Comparison of ENCODE assay signal across 9 cellular contexts in genomic region chr5:75560655-75561054, GRCh38. TPM values are rescaled to one million over a fixed set of nuclear protein-coding genes. Genes with fewer than 3 reads are reported as not detected.
A peak's percentile ranks its signal among the peaks of the same experiment; 100 is the strongest.
DNase-seq lines count a peak whose midpoint lies in the region; ATAC-seq, FAIRE-seq and TF ChIP-seq lines count a peak whose summit lies in the region.
"Not testable (repeated sequence)": the region's sequence is repeated elsewhere in the genome, so short reads cannot be mapped to it uniquely, and the experiment has no call there.
"Had no signal": no experiment of that assay in that cellular context is flagged by ENCODE, and none has a peak within 500 bp of the region (broad histone marks: within the 10 kb centered on the region; RNA-seq: fewer than 3 reads in every experiment).

No MANE protein-coding gene starts in this region.

- not testable (repeated sequence) for TF ChIP-seq POLR2A in K562 (conservative IDR thresholded peaks at IDR 0.05)

- not testable (repeated sequence) for BruUV-seq in K562 (replicated peaks; lab: Mats Ljungman, UMichigan)

- H3K27me3 ChIP-seq in K562 (ENCODE audit: control insufficient read depth in 2 of 2, insufficient read depth in 2 of 2, low read length in 2 of 2), result not testable (repeated sequence)

- WGBS in K562 (ENCODE audit: insufficient coverage, low coverage, missing lambda C conversion rate), result 100% methylated on average over 1 of the region's 1 CpG

- H3K9me3 ChIP-seq in HEK293 (ENCODE audit: control insufficient read depth, insufficient read depth, low read depth, low read length); K562 (replicated peaks; ENCODE audit: control insufficient read depth, insufficient read depth, low read depth, low read length): not testable (repeated sequence)

- H3K36me3 ChIP-seq in HEK293 (ENCODE audit: control insufficient read depth in 2 of 2, insufficient read depth in 1 of 2, low read length in 2 of 2); K562 (ENCODE audit: control insufficient read depth, insufficient read depth, low read length): not testable (repeated sequence)

- CTCF ChIA-PET in HEK293 (lab: Yijun Ruan, JAX), result interaction anchor here (1.1 kb wide), 1 partner anchor 9 kb away, joined by 3 read pairs; no protein-coding TSS in a partner anchor
- CTCF ChIA-PET in activated CD4-positive, alpha-beta T cell treated with anti-CD3 and anti-CD28 coated beads, Interleukin-2, amount 10 ng/mL, durations not matched to agents 7 days and 5 days (lab: Charles Lee); K562 (lab: Yijun Ruan, JAX; ENCODE audit: low intra/inter-chr PET ratio): not testable (repeated sequence)

- H3K9me3 Mint-ChIP-seq in activated CD4-positive, alpha-beta T cell treated with anti-CD3 and anti-CD28 coated beads, Interleukin-2, amount 10 ng/mL, durations not matched to agents 7 days and 5 days, result peaks cover 39% of the 10 kb centered on the region
- peaks cover 13% of the 10 kb centered on the region for H3K9me3 Mint-ChIP-seq in endothelial cell (ENCODE audit: unreplicated experiment)

- H3K4me1 ChIP-seq in HEK293 (ENCODE audit: control insufficient read depth, insufficient read depth, low read length); K562 (replicated peaks in 1 of 2; ENCODE audit: control insufficient read depth in 2 of 2, insufficient read depth in 2 of 2, low read length in 2 of 2): not testable (repeated sequence)

- peaks cover 80% of the 10 kb centered on the region for H3K36me3 Mint-ChIP-seq in activated CD4-positive, alpha-beta T cell treated with anti-CD3 and anti-CD28 coated beads, Interleukin-2, amount 10 ng/mL, durations not matched to agents 7 days and 5 days (ENCODE audit: low read depth)
- peaks cover 46% of the 10 kb centered on the region for H3K36me3 Mint-ChIP-seq in endothelial cell (ENCODE audit: low read depth, unreplicated experiment)

- not testable (repeated sequence) for H2AFZ ChIP-seq in K562 (ENCODE audit: low read depth, low read length)

- H3K9ac ChIP-seq in K562 (ENCODE audit: insufficient read depth in 1 of 2, low read depth in 2 of 2, low read length in 2 of 2), result not testable (repeated sequence)

- not testable (repeated sequence) for H3K4me3 ChIP-seq in HEK293 (ENCODE audit: low read depth, low read length); K562

- POLR2A ChIA-PET in HEK293 (lab: Yijun Ruan, JAX); activated CD4-positive, alpha-beta T cell treated with anti-CD3 and anti-CD28 coated beads, Interleukin-2, amount 10 ng/mL, durations not matched to agents 7 days and 5 days (lab: Charles Lee); K562 (lab: Yijun Ruan, JAX): not testable (repeated sequence)

- not testable (repeated sequence) for ATAC-seq in K562

- not testable (repeated sequence) for H3K27me3 Mint-ChIP-seq in activated CD4-positive, alpha-beta T cell treated with anti-CD3 and anti-CD28 coated beads, Interleukin-2, amount 10 ng/mL, durations not matched to agents 7 days and 5 days; endothelial cell (ENCODE audit: unreplicated experiment)

- not testable (repeated sequence) for H3K4me2 ChIP-seq in K562 (ENCODE audit: insufficient read depth, low read length)

- FAIRE-seq in K562 (lab: Jason Lieb, UNC), result not testable (repeated sequence)

- TF ChIP-seq RAD21 in K562 (CRISPR knock-in tag; conservative IDR thresholded peaks at IDR 0.05 in 1 of 2, IDR thresholded peaks at IDR 0.05 in 1 of 2), result not testable (repeated sequence)

- H3K4me3 Mint-ChIP-seq in activated CD4-positive, alpha-beta T cell treated with anti-CD3 and anti-CD28 coated beads, Interleukin-2, amount 10 ng/mL, durations not matched to agents 7 days and 5 days, result not testable (repeated sequence)
- peak overlapping the region; percentile 60 for H3K4me3 Mint-ChIP-seq in endothelial cell (ENCODE audit: unreplicated experiment)

- DNase-seq in activated CD4-positive, alpha-beta T cell treated with anti-CD3 and anti-CD28 coated beads, Interleukin-2, amount 10 ng/mL, durations not matched to agents 7 days and 5 days; K562 (ENCODE audit: extremely low read depth in 1 of 4, low spot score in 3 of 4); endothelial cell (ENCODE audit: low spot score): not testable (repeated sequence)

- in situ Hi-C loops in K562 (cut with MboI), result not testable (repeated sequence)

- not testable (repeated sequence) for H3K9me1 ChIP-seq in K562 (ENCODE audit: control insufficient read depth, insufficient read depth, low read length)

- intact Hi-C loops in K562 (cut with micrococcal nuclease), result not testable (repeated sequence)

- H3K79me2 ChIP-seq in K562 (ENCODE audit: control insufficient read depth, insufficient read depth, low read length), result peaks cover 16% of the 10 kb centered on the region; the same call in 2 of the 3 replicates

- TF ChIP-seq CTCF in HEK293 (tag by site-specific recombination; IDR thresholded peaks at IDR 0.05); K562 (IDR thresholded peaks at IDR 0.05 in 2 of 3, conservative IDR thresholded peaks at IDR 0.05 in 1 of 3; ENCODE audit: insufficient read depth in 2 of 3, low read depth in 1 of 3, low read length in 3 of 3); endothelial cell (IDR thresholded peaks at IDR 0.05; ENCODE audit: unreplicated experiment): not testable (repeated sequence)

- H3K4me1 Mint-ChIP-seq in activated CD4-positive, alpha-beta T cell treated with anti-CD3 and anti-CD28 coated beads, Interleukin-2, amount 10 ng/mL, durations not matched to agents 7 days and 5 days, result not testable (repeated sequence)
- H3K4me1 Mint-ChIP-seq in endothelial cell (ENCODE audit: unreplicated experiment), result peaks cover 14% of the 10 kb centered on the region

- H3K27ac ChIP-seq in HEK293 (ENCODE audit: extremely low read depth, low read depth, low read length); K562 (ENCODE audit: extremely low read depth, low read depth, low read length): not testable (repeated sequence)

- not testable (repeated sequence) for H4K20me1 ChIP-seq in K562 (replicated peaks; ENCODE audit: control insufficient read depth, insufficient read depth, low read length)

- not testable (repeated sequence) for TF ChIP-seq EP300 in K562 (IDR thresholded peaks at IDR 0.05; ENCODE audit: low read length)

- peak overlapping the region; percentile 9 for H3K27ac Mint-ChIP-seq in activated CD4-positive, alpha-beta T cell treated with anti-CD3 and anti-CD28 coated beads, Interleukin-2, amount 10 ng/mL, durations not matched to agents 7 days and 5 days
- H3K27ac Mint-ChIP-seq in endothelial cell (ENCODE audit: unreplicated experiment), result not testable (repeated sequence)

RNA-seq across cellular contexts. Expression of gene POLK, which starts 49.0 kb away (rescaled TPM):
- 10 to 100 TPM; 27.1 to 30.3 TPM for total RNA-seq in activated CD4-positive, alpha-beta T cell treated with anti-CD3 and anti-CD28 coated beads, Interleukin-2, amount 10 ng/mL, durations not matched to agents 7 days and 5 days
- total RNA-seq in K562 (2011; cell fraction: chromatin; rRNA removed; ENCODE audit: low replicate concordance), result 19.5 and 84.0 TPM in 2 replicates
- total RNA-seq in K562 (2011; cell fraction: nucleolus; rRNA removed), result 9.0 and 15.1 TPM in 2 replicates
- 23.5 and 47.5 TPM in 2 replicates for total RNA-seq in K562 (2011; cell fraction: nucleoplasm; rRNA removed)
- total RNA-seq in K562 (2014; rRNA removed) (9.4 and 15.0 TPM in 2 replicates), K562 (2014; rRNA removed; fragmentation: Illumina TruSeq; extraction: Trizol) (26.2 and 26.4 TPM in 2 replicates), K562 (2015; rRNA removed; fragmentation: Illumina TruSeq; extraction: Trizol) (21.8 and 22.2 TPM in 2 replicates), K562 (2021) (15.3 and 16.5 TPM in 2 replicates), endothelial cell (ENCODE audit: unreplicated experiment) (19.3 TPM)
- polyA plus RNA-seq in K562 (2011; rRNA removed) (26.5 and 31.6 TPM in 2 replicates), K562 (2014; fragmentation: Illumina TruSeq; extraction: Trizol) (16.3 and 20.8 TPM in 2 replicates), K562 (2014; fragmentation: Nextera tagmentation; extraction: Ambion mirVana) (10 to 100 TPM in 1 of 2 experiments, 1 to 10 TPM in 1; 6.1 to 11.4 TPM), K562 (2014; rRNA removed) (13.3 and 15.2 TPM in 2 replicates)
- 4.5 and 7.6 TPM in 2 replicates for polyA plus RNA-seq in K562 (2011; cell fraction: cytosol; rRNA removed)
- polyA plus RNA-seq in K562 (2011; cell fraction: nucleus; rRNA removed), result 20.8 and 20.9 TPM in 2 replicates
- polyA plus RNA-seq in K562 (2012), result 9.1 and 10.3 TPM in 2 replicates
- polyA minus RNA-seq in K562 (2011; rRNA and poly(A)+ RNA removed), result 72.2 and 76.7 TPM in 2 replicates
- polyA minus RNA-seq in K562 (2011; cell fraction: cytosol; rRNA and poly(A)+ RNA removed), result 11.5 and 12.0 TPM in 2 replicates
- 19.8 and 35.3 TPM in 2 replicates for polyA minus RNA-seq in K562 (2011; cell fraction: nucleus; rRNA and poly(A)+ RNA removed)

RNA-seq across cellular contexts. Expression of gene CERT1, which starts 49.2 kb away (rescaled TPM):
- total RNA-seq in activated CD4-positive, alpha-beta T cell treated with anti-CD3 and anti-CD28 coated beads, Interleukin-2, amount 10 ng/mL, durations not matched to agents 7 days and 5 days, result 10 to 100 TPM; 27.8 to 29.0 TPM
- total RNA-seq in K562 (2011; cell fraction: chromatin; rRNA removed; ENCODE audit: low replicate concordance), result 37.4 and 79.9 TPM in 2 replicates
- 11.7 and 14.3 TPM in 2 replicates for total RNA-seq in K562 (2011; cell fraction: nucleolus; rRNA removed)
- 41.1 and 65.3 TPM in 2 replicates for total RNA-seq in K562 (2011; cell fraction: nucleoplasm; rRNA removed)
- total RNA-seq in K562 (2014; rRNA removed) (6.6 and 8.6 TPM in 2 replicates), K562 (2014; rRNA removed; fragmentation: Illumina TruSeq; extraction: Trizol) (20.8 and 26.6 TPM in 2 replicates), K562 (2015; rRNA removed; fragmentation: Illumina TruSeq; extraction: Trizol) (20.3 and 24.5 TPM in 2 replicates), K562 (2021) (19.4 and 24.7 TPM in 2 replicates), endothelial cell (ENCODE audit: unreplicated experiment) (46.8 TPM)
- polyA plus RNA-seq in K562 (2011; rRNA removed) (9.8 and 11.4 TPM in 2 replicates), K562 (2014; fragmentation: Illumina TruSeq; extraction: Trizol) (16.0 and 21.6 TPM in 2 replicates), K562 (2014; fragmentation: Nextera tagmentation; extraction: Ambion mirVana) (1 to 10 TPM; 3.4 to 5.1 TPM), K562 (2014; rRNA removed) (7.7 and 8.3 TPM in 2 replicates)
- polyA plus RNA-seq in K562 (2011; cell fraction: cytosol; rRNA removed), result 4.0 and 6.2 TPM in 2 replicates
- 9.4 and 10.4 TPM in 2 replicates for polyA plus RNA-seq in K562 (2011; cell fraction: nucleus; rRNA removed)
- 16.9 and 20.5 TPM in 2 replicates for polyA plus RNA-seq in K562 (2012)
- 41.3 and 46.5 TPM in 2 replicates for polyA minus RNA-seq in K562 (2011; rRNA and poly(A)+ RNA removed)
- polyA minus RNA-seq in K562 (2011; cell fraction: cytosol; rRNA and poly(A)+ RNA removed), result 19.3 and 20.4 TPM in 2 replicates
- 22.9 and 24.8 TPM in 2 replicates for polyA minus RNA-seq in K562 (2011; cell fraction: nucleus; rRNA and poly(A)+ RNA removed)

RNA-seq across cellular contexts. Expression of gene ANKDD1B, which starts 50.6 kb away (rescaled TPM):
- total RNA-seq in activated CD4-positive, alpha-beta T cell treated with anti-CD3 and anti-CD28 coated beads, Interleukin-2, amount 10 ng/mL, durations not matched to agents 7 days and 5 days, result under 1 TPM in 1 of 2 experiments, not detected in 1; 0.07 TPM
- 1.3 TPM in 1 of 2 replicates, not detected in the other for total RNA-seq in K562 (2011; cell fraction: chromatin; rRNA removed; ENCODE audit: low replicate concordance)
- total RNA-seq in K562 (2011; cell fraction: nucleolus; rRNA removed), result not detected in 2 replicates
- 1.3 TPM in 1 of 2 replicates, not detected in the other for total RNA-seq in K562 (2011; cell fraction: nucleoplasm; rRNA removed)
- total RNA-seq in K562 (2014; rRNA removed) (0.12 TPM in 1 of 2 replicates, not detected in the other), K562 (2014; rRNA removed; fragmentation: Illumina TruSeq; extraction: Trizol) (0.29 TPM in 2 replicates), K562 (2015; rRNA removed; fragmentation: Illumina TruSeq; extraction: Trizol) (0.07 and 0.19 TPM in 2 replicates), K562 (2021) (0.18 and 0.25 TPM in 2 replicates), endothelial cell (ENCODE audit: unreplicated experiment) (0.31 TPM)
- polyA plus RNA-seq in K562 (2011; rRNA removed) (0.04 and 0.22 TPM in 2 replicates), K562 (2014; fragmentation: Illumina TruSeq; extraction: Trizol) (0.04 and 0.11 TPM in 2 replicates), K562 (2014; fragmentation: Nextera tagmentation; extraction: Ambion mirVana) (under 1 TPM; 0.18 to 0.27 TPM), K562 (2014; rRNA removed) (0.13 TPM in 1 of 2 replicates, not detected in the other)
- polyA plus RNA-seq in K562 (2011; cell fraction: cytosol; rRNA removed), result not detected in 2 replicates
- polyA plus RNA-seq in K562 (2011; cell fraction: nucleus; rRNA removed), result 0.37 and 0.70 TPM in 2 replicates
- polyA plus RNA-seq in K562 (2012), result 0.22 and 0.30 TPM in 2 replicates
- 0.36 TPM in 1 of 2 replicates, not detected in the other for polyA minus RNA-seq in K562 (2011; rRNA and poly(A)+ RNA removed)
- not detected in 2 replicates for polyA minus RNA-seq in K562 (2011; cell fraction: cytosol; rRNA and poly(A)+ RNA removed)
- 0.56 TPM in 1 of 2 replicates, not detected in the other for polyA minus RNA-seq in K562 (2011; cell fraction: nucleus; rRNA and poly(A)+ RNA removed)
- total RNA-seq: A172; A673; CD8-positive, alpha-beta T cell had no signal
- polyA plus RNA-seq: CD14-positive monocyte; CD4-positive, alpha-beta memory T cell had no signal
